12 cellular contexts compared by ENCODE assay signal in the genomic region with DNA sequence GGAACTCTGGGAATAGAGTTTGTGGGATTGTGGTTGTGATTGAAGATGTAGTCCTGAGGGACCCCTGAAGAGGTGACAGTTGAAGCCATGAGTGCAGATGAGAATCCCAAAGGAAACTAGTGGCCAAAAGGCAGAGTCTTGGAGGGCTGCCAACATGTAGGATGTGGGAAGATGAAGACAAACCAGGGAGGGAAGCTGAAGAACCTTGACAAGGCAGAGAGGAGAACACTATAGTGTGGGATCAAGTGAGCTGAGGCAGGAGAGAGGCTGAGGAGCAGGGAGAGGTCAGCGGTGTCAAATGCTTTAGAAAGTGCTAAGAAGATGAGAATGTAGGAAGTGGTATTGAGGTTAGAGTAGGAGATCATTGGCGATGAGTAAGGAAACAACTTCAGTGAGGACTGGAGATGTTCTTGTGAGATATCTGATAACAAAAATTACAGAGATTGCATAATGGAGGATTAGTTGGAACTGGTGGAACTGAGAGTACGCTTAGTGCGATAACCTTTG.
DNase-seq lines count a peak whose midpoint lies in the region; ATAC-seq, FAIRE-seq and TF ChIP-seq lines count a peak whose summit lies in the region.
"Had no signal": no experiment of that assay in that cellular context is flagged by ENCODE, and none has a peak within 500 bp of the region (broad histone marks: within the 10 kb centered on the region; RNA-seq: fewer than 3 reads in every experiment).

No MANE protein-coding gene starts in this region.

- H3K27ac Mint-ChIP-seq in activated CD8-positive, alpha-beta memory T cell treated with anti-CD3 and anti-CD28 coated beads, Interleukin-2, amount 10 ng/mL, durations not matched to agents 7 days and 5 days, result no peak overlapping the region
- no peak overlapping the region for H3K27ac Mint-ChIP-seq in stimulated activated naive CD8-positive, alpha-beta T cell treated with anti-CD3 and anti-CD28 coated beads, Interleukin-15, amount 100 ng/mL, for 72 hours
- H3K27ac Mint-ChIP-seq: GM23338 had no signal

- BruUV-seq in endothelial cell of umbilical vein (replicated peaks; lab: Mats Ljungman, UMichigan), result no TSS peak

- intact Hi-C loops in endothelial cell of umbilical vein (cut with micrococcal nuclease), result no loop called here

- no peak overlapping the region for H3K27ac ChIP-seq in endothelial cell of umbilical vein (ENCODE audit: insufficient read depth, low read depth, low read length)

- H3K4me1 ChIP-seq in endothelial cell of umbilical vein (ENCODE audit: control insufficient read depth, extremely low read depth, insufficient read depth, low read length), result peaks cover 27% of the 10 kb centered on the region

- H3K9me1 ChIP-seq in endothelial cell of umbilical vein (replicated peaks; ENCODE audit: control insufficient read depth, extremely low read depth, insufficient read depth, low read length), result no peaks in the 10 kb centered on the region

- H3K79me2 ChIP-seq in endothelial cell of umbilical vein (ENCODE audit: control insufficient read depth, insufficient read depth, low read length), result no peaks in the 10 kb centered on the region

- H3K36me3 ChIP-seq in endothelial cell of umbilical vein (ENCODE audit: control insufficient read depth in 2 of 2, extremely low read depth in 1 of 2, insufficient read depth in 2 of 2, low read length in 2 of 2), result no peaks in the 10 kb centered on the region

- DNase-seq in activated CD8-positive, alpha-beta memory T cell treated with anti-CD3 and anti-CD28 coated beads, Interleukin-2, amount 10 ng/mL, durations not matched to agents 7 days and 5 days, result no peak
- DNase-seq in activated CD8-positive, alpha-beta memory T cell treated with anti-CD3 and anti-CD28 coated beads, Interleukin-2, amount 50 U/mL, for 48 hours, result no peak
- DNase-seq in RCC 7860 (ENCODE audit: low spot score), result peak; percentile 100
- DNase-seq in endothelial cell of umbilical vein (ENCODE audit: low read depth, low spot score), result peak; percentile 20
- DNase-seq in stimulated activated naive CD8-positive, alpha-beta T cell treated with anti-CD3 and anti-CD28 coated beads, Interleukin-15, amount 100 ng/mL, for 72 hours, result no peak
- DNase-seq in UCSD-AML1 (lab: John Stamatoyannopoulos, UW; ENCODE audit: unreplicated experiment), result no peak
- no peak for DNase-seq in NCI-H524 treated with DMSO at 0.1 percent for 48 hours (lab: John Stamatoyannopoulos, UW)
- DNase-seq: activated naive CD4-positive, alpha-beta T cell treated with anti-CD3 and anti-CD28 coated beads, Interleukin-2, amount 50 U/mL, for 16 hours had no signal

- TF ChIP-seq CTCF in endothelial cell of umbilical vein (IDR thresholded peaks at IDR 0.05; ENCODE audit: extremely low read depth in 1 of 2, insufficient read depth in 1 of 2, low read depth in 1 of 2, low read length in 2 of 2), result no peak

- H3K27me3 Mint-ChIP-seq in activated CD8-positive, alpha-beta memory T cell treated with anti-CD3 and anti-CD28 coated beads, Interleukin-2, amount 10 ng/mL, durations not matched to agents 7 days and 5 days, result peaks cover 27% of the 10 kb centered on the region
- H3K27me3 Mint-ChIP-seq in stimulated activated naive CD8-positive, alpha-beta T cell treated with anti-CD3 and anti-CD28 coated beads, Interleukin-15, amount 100 ng/mL, for 72 hours, result no peaks in the 10 kb centered on the region

- CTCF ChIA-PET in activated CD8-positive, alpha-beta memory T cell treated with anti-CD3 and anti-CD28 coated beads, Interleukin-2, amount 10 ng/mL, durations not matched to agents 7 days and 5 days (lab: Charles Lee), result interaction anchor here (1.4 kb wide), 1 partner anchor 238 kb away, joined by 3 read pairs; no protein-coding TSS in a partner anchor
- CTCF ChIA-PET in endothelial cell of umbilical vein (lab: Charles Lee), result no interaction called here

- peak; percentile 23 for ATAC-seq in activated CD8-positive, alpha-beta memory T cell treated with anti-CD3 and anti-CD28 coated beads, Interleukin-2, amount 10 ng/mL, durations not matched to agents 7 days and 5 days
- ATAC-seq in stimulated activated naive CD8-positive, alpha-beta T cell treated with anti-CD3 and anti-CD28 coated beads, Interleukin-15, amount 100 ng/mL, for 72 hours, result peak; percentile 79
- no peak for ATAC-seq in GM19351 (IDR thresholded peaks at IDR 0.05; ENCODE audit: unreplicated experiment)
- ATAC-seq: esophagus mucosa, GM23338 had no signal

- TF ChIP-seq POLR2A in endothelial cell of umbilical vein (IDR thresholded peaks at IDR 0.05; ENCODE audit: low read depth, low read length), result no peak

- no peak overlapping the region for H3K4me3 ChIP-seq in endothelial cell of umbilical vein (replicated peaks in 1 of 3; ENCODE audit: insufficient read depth in 1 of 3, low read depth in 1 of 3, low read length in 3 of 3)
- H3K4me3 ChIP-seq: GM23338 had no signal

- no peaks in the 10 kb centered on the region for H3K9me3 ChIP-seq in endothelial cell of umbilical vein (replicated peaks; ENCODE audit: control insufficient read depth, insufficient read depth, low read length)

- no peak overlapping the region for H3K4me2 ChIP-seq in endothelial cell of umbilical vein (ENCODE audit: insufficient read depth, low read length)
- H3K4me2 ChIP-seq: GM23338 had no signal

- no peaks in the 10 kb centered on the region for H3K27me3 ChIP-seq in endothelial cell of umbilical vein (ENCODE audit: control insufficient read depth in 2 of 2, insufficient read depth in 2 of 2, low read length in 2 of 2)

- H2AFZ ChIP-seq in endothelial cell of umbilical vein (ENCODE audit: low read depth, low read length), result no peak overlapping the region
- H2AFZ ChIP-seq: GM23338 had no signal

- peaks cover 14% of the 10 kb centered on the region for H3K4me1 Mint-ChIP-seq in activated CD8-positive, alpha-beta memory T cell treated with anti-CD3 and anti-CD28 coated beads, Interleukin-2, amount 10 ng/mL, durations not matched to agents 7 days and 5 days
- H3K4me1 Mint-ChIP-seq in stimulated activated naive CD8-positive, alpha-beta T cell treated with anti-CD3 and anti-CD28 coated beads, Interleukin-15, amount 100 ng/mL, for 72 hours, result peaks cover 15% of the 10 kb centered on the region
- H3K4me1 Mint-ChIP-seq: GM23338 had no signal

- POLR2A ChIA-PET in endothelial cell of umbilical vein (lab: Charles Lee), result no interaction called here

- H4K20me1 ChIP-seq in endothelial cell of umbilical vein (replicated peaks; ENCODE audit: control insufficient read depth, extremely low read depth, insufficient read depth, low read length), result no peaks in the 10 kb centered on the region

- peaks cover 4% of the 10 kb centered on the region for H3K36me3 Mint-ChIP-seq in activated CD8-positive, alpha-beta memory T cell treated with anti-CD3 and anti-CD28 coated beads, Interleukin-2, amount 10 ng/mL, durations not matched to agents 7 days and 5 days

- no peak overlapping the region for H3K9ac ChIP-seq in endothelial cell of umbilical vein (replicated peaks; ENCODE audit: extremely low read depth, insufficient read depth, low read length)

- no peak overlapping the region for H3K4me3 Mint-ChIP-seq in activated CD8-positive, alpha-beta memory T cell treated with anti-CD3 and anti-CD28 coated beads, Interleukin-2, amount 10 ng/mL, durations not matched to agents 7 days and 5 days
- no peak overlapping the region for H3K4me3 Mint-ChIP-seq in stimulated activated naive CD8-positive, alpha-beta T cell treated with anti-CD3 and anti-CD28 coated beads, Interleukin-15, amount 100 ng/mL, for 72 hours
- H3K4me3 Mint-ChIP-seq: GM23338 had no signal

- dilution Hi-C loops in endothelial cell of umbilical vein (cut with MboI; ENCODE audit: extremely low pct_ligation_motif_present, low sequenced_read_pairs), result no loop called here

- peaks cover 4% of the 10 kb centered on the region for H3K9me3 Mint-ChIP-seq in activated CD8-positive, alpha-beta memory T cell treated with anti-CD3 and anti-CD28 coated beads, Interleukin-2, amount 10 ng/mL, durations not matched to agents 7 days and 5 days (ENCODE audit: low read depth)
- peaks cover 0 to 6% of the 10 kb centered on the region in 2 donors for H3K9me3 Mint-ChIP-seq in stimulated activated naive CD8-positive, alpha-beta T cell treated with anti-CD3 and anti-CD28 coated beads, Interleukin-15, amount 100 ng/mL, for 72 hours

- peak; percentile 99 for FAIRE-seq in RCC 7860 (lab: Jason Lieb, UNC)
- no peak for FAIRE-seq in endothelial cell of umbilical vein (lab: Jason Lieb, UNC)
- FAIRE-seq: TTC549 had no signal

TF ChIP-seq in endothelial cell of umbilical vein, 7 proteins besides CTCF, POLR2A, EP300 and RAD21:
- TF ChIP-seq EZH2 (IDR thresholded peaks at IDR 0.05; ENCODE audit: borderline replicate concordance, low read depth, low read length, severe bottlenecking), result no peak
- TF ChIP-seq JUN (IDR thresholded peaks at IDR 0.05; ENCODE audit: borderline replicate concordance, insufficient read depth, insufficient read length, low read depth), result no peak
- TF ChIP-seq FOS (IDR thresholded peaks at IDR 0.05; ENCODE audit: borderline replicate concordance, insufficient read depth, low read length), result peak; percentile 27
- no peak for TF ChIP-seq MAX (IDR thresholded peaks at IDR 0.05; ENCODE audit: insufficient read depth, insufficient read length)
- TF ChIP-seq MYC (IDR thresholded peaks at IDR 0.05; ENCODE audit: low read depth, low read length), result no peak
- no peak for TF ChIP-seq POLR2AphosphoS5 (IDR thresholded peaks at IDR 0.05; ENCODE audit: insufficient read depth, low read depth, low read length)
- peak; percentile 80 for TF ChIP-seq GATA2 (IDR thresholded peaks at IDR 0.05; ENCODE audit: insufficient read depth, insufficient read length, low read depth, low read length)

Comparison
In these comparisons a context has a peak if more than half of its experiments do, and no peak if none do; other contexts are left out.
1. DNase-seq: peak in RCC 7860 (single experiment) and endothelial cell of umbilical vein (single experiment); none in activated CD8-positive, alpha-beta memory T cell treated with anti-CD3 and anti-CD28 coated beads, Interleukin-2, amount 10 ng/mL, durations not matched to agents 7 days and 5 days (single experiment), activated CD8-positive, alpha-beta memory T cell treated with anti-CD3 and anti-CD28 coated beads, Interleukin-2, amount 50 U/mL, for 48 hours (single experiment), stimulated activated naive CD8-positive, alpha-beta T cell treated with anti-CD3 and anti-CD28 coated beads, Interleukin-15, amount 100 ng/mL, for 72 hours (0 of 2), UCSD-AML1 (single experiment) and NCI-H524 treated with DMSO at 0.1 percent for 48 hours (single experiment).